Comparison of ENCODE assay signal across 10 cellular contexts in genomic region chr10:14916600-14916999, GRCh38. TPM values are rescaled to one million over a fixed set of nuclear protein-coding genes. Genes with fewer than 3 reads are reported as not detected.
"Had no signal": no experiment of that assay in that cellular context is flagged by ENCODE, and none has a peak within 500 bp of the region (broad histone marks: within the 10 kb centered on the region; RNA-seq: fewer than 3 reads in every experiment).

No MANE protein-coding gene starts in this region.

- H3K4me3 ChIP-seq: GM23338 had no signal

- H2AFZ ChIP-seq: GM23338 had no signal

- H3K27me3 Mint-ChIP-seq: IgD-negative memory B cell had no signal

- ATAC-seq: GM23338, HepG2 had no signal

- H3K4me1 Mint-ChIP-seq: H9 had no signal

- H3K4me3 Mint-ChIP-seq: GM23338, H9, HFFc6, IgD-negative memory B cell had no signal

- DNase-seq: H9, HCEC 1CT, HFFc6, KBM-7 had no signal

- H3K27ac ChIP-seq: HL-60 had no signal

- H3K27ac Mint-ChIP-seq: GM23338, H9, HFFc6, IgD-negative memory B cell had no signal

- H3K4me2 ChIP-seq: GM23338 had no signal

- FAIRE-seq: H1, HepG2 had no signal

RNA-seq across cellular contexts. Expression of gene MEIG1, which starts 42.6 kb away (rescaled TPM):
- total RNA-seq: H1, HepG2, HT1080 had no signal
- polyA plus RNA-seq: GM23338, H1, HepG2 had no signal
